ENCODE assay signal across 15 cellular contexts in genomic region chr19:38678891-38679494, GRCh38. TPM values are rescaled to one million over a fixed set of nuclear protein-coding genes. Genes with fewer than 3 reads are reported as not detected.
DNase-seq lines count a peak whose midpoint lies in the region; ATAC-seq, FAIRE-seq and TF ChIP-seq lines count a peak whose summit lies in the region.
"Had no signal": no experiment of that assay in that cellular context is flagged by ENCODE, and none has a peak within 500 bp of the region (broad histone marks: within the 10 kb centered on the region; RNA-seq: fewer than 3 reads in every experiment).

No MANE protein-coding gene starts in this region.

- H3K27ac Mint-ChIP-seq in activated T-cell treated with anti-CD3 and anti-CD28 coated beads, Interleukin-2, amount 50 U/mL, for 24 hours = peak overlapping the region; percentile 12
- peak overlapping the region; percentile 84 to 98 for H3K27ac Mint-ChIP-seq in effector memory CD8-positive, alpha-beta T cell
- H3K27ac Mint-ChIP-seq in nephron progenitor cell = peak overlapping the region; percentile 97
- peak overlapping the region; percentile 100 for H3K27ac Mint-ChIP-seq in type B pancreatic cell

- intact Hi-C loops in head of caudate nucleus (cut with DNase I) = no loop called here

- ATAC-seq in effector memory CD8-positive, alpha-beta T cell (replicated peaks) = no peak

- FAIRE-seq in frontal cortex (lab: Jason Lieb, UNC) = no peak
- FAIRE-seq: A204.1 had no signal

- TF ChIP-seq CTCF in nephron progenitor cell (IDR thresholded peaks at IDR 0.05) = no peak
- TF ChIP-seq CTCF in type B pancreatic cell (conservative IDR thresholded peaks at IDR 0.05) = no peak

- peaks cover 89% of the 10 kb centered on the region for H3K4me1 Mint-ChIP-seq in activated T-cell treated with anti-CD3 and anti-CD28 coated beads, Interleukin-2, amount 50 U/mL, for 24 hours (ENCODE audit: low read depth)
- H3K4me1 Mint-ChIP-seq in effector memory CD8-positive, alpha-beta T cell (ENCODE audit: low read depth in 2 of 2) = peaks cover 87 to 93% of the 10 kb centered on the region in 2 donors
- H3K4me1 Mint-ChIP-seq in nephron progenitor cell (peaks cover 93% of the 10 kb centered on the region), type B pancreatic cell (ENCODE audit: unreplicated experiment) (peaks cover 70% of the 10 kb centered on the region)

- H3K4me3 Mint-ChIP-seq in activated T-cell treated with anti-CD3 and anti-CD28 coated beads, Interleukin-2, amount 50 U/mL, for 24 hours = no peak overlapping the region
- H3K4me3 Mint-ChIP-seq in effector memory CD8-positive, alpha-beta T cell = peak overlapping the region; percentile 57 to 73
- H3K4me3 Mint-ChIP-seq in nephron progenitor cell (no peak overlapping the region), type B pancreatic cell (no peak overlapping the region)

- peaks cover 54% of the 10 kb centered on the region for H3K36me3 Mint-ChIP-seq in activated T-cell treated with anti-CD3 and anti-CD28 coated beads, Interleukin-2, amount 50 U/mL, for 24 hours (ENCODE audit: low read depth)
- peaks cover 62% of the 10 kb centered on the region for H3K36me3 Mint-ChIP-seq in effector memory CD8-positive, alpha-beta T cell (ENCODE audit: insufficient read depth)
- H3K36me3 Mint-ChIP-seq in nephron progenitor cell (ENCODE audit: low read depth) (peaks cover 57% of the 10 kb centered on the region), type B pancreatic cell (peaks cover 45% of the 10 kb centered on the region)

- no peak for DNase-seq in activated T-cell treated with anti-CD3 and anti-CD28 coated beads, Interleukin-2, amount 50 U/mL, for 24 hours
- DNase-seq in activated T-cell treated with anti-CD3 and anti-CD28 coated beads for 4 hours (no peak), nephron progenitor cell (no peak), type B pancreatic cell (ENCODE audit: extremely low spot score, unreplicated experiment) (no peak), frontal cortex (ENCODE audit: low spot score in 2 of 2) (no peak), head of caudate nucleus (no peak), T1000 (lab: John Stamatoyannopoulos, UW) (no peak)
- no peak for DNase-seq in effector memory CD8-positive, alpha-beta T cell
- DNase-seq: activated CD8-positive, alpha-beta memory T cell treated with anti-CD3 and anti-CD28 coated beads, Interleukin-2, amount 50 U/mL, for 4 hours; brain microvascular endothelial cell; foreskin melanocyte; GDM1; naive B cell; NCI-H1105 had no signal

- H3K27me3 Mint-ChIP-seq in activated T-cell treated with anti-CD3 and anti-CD28 coated beads, Interleukin-2, amount 50 U/mL, for 24 hours = no peaks in the 10 kb centered on the region
- H3K27me3 Mint-ChIP-seq in effector memory CD8-positive, alpha-beta T cell = no peaks in the 10 kb centered on the region
- H3K27me3 Mint-ChIP-seq in nephron progenitor cell (ENCODE audit: low read depth, poor library complexity) (peaks cover 2% of the 10 kb centered on the region), type B pancreatic cell (no peaks in the 10 kb centered on the region)
- H3K27me3 Mint-ChIP-seq: naive B cell had no signal

- H3K9me3 Mint-ChIP-seq in activated T-cell treated with anti-CD3 and anti-CD28 coated beads, Interleukin-2, amount 50 U/mL, for 24 hours = no peaks in the 10 kb centered on the region
- H3K9me3 Mint-ChIP-seq in effector memory CD8-positive, alpha-beta T cell = no peaks in the 10 kb centered on the region
- H3K9me3 Mint-ChIP-seq in nephron progenitor cell (no peaks in the 10 kb centered on the region), type B pancreatic cell (peaks cover 5% of the 10 kb centered on the region)
- H3K9me3 Mint-ChIP-seq: naive B cell had no signal

RNA-seq across cellular contexts. Expression of gene ACTN4, which starts 31.5 kb away (rescaled TPM):
- total RNA-seq in type B pancreatic cell (ENCODE audit: low replicate concordance) (475 and 776 TPM in 2 replicates), frontal cortex (50.1 TPM)

Comparison
In these comparisons a context has a peak if more than half of its experiments do, and no peak if none do; other contexts are left out.
1. H3K27ac Mint-ChIP-seq: peak in every context shown above with its lines; median percentile 100 in type B pancreatic cell; 97 in nephron progenitor cell; 91 in effector memory CD8-positive, alpha-beta T cell; 12 in activated T-cell treated with anti-CD3 and anti-CD28 coated beads, Interleukin-2, amount 50 U/mL, for 24 hours.
2. H3K4me3 Mint-ChIP-seq: peak in effector memory CD8-positive, alpha-beta T cell (2 of 2); none in activated T-cell treated with anti-CD3 and anti-CD28 coated beads, Interleukin-2, amount 50 U/mL, for 24 hours (single experiment), nephron progenitor cell (single experiment) and type B pancreatic cell (single experiment).